Comparison of ENCODE assay signal across 14 cellular contexts in genomic region chr15:96086164-96086563, GRCh38.
"Had no signal": no experiment of that assay in that cellular context is flagged by ENCODE, and none has a peak within 500 bp of the region (broad histone marks: within the 10 kb centered on the region; RNA-seq: fewer than 3 reads in every experiment).

No MANE protein-coding gene starts in this region.

- H3K4me1 Mint-ChIP-seq: naive thymus-derived CD8-positive, alpha-beta T cell had no signal

- H3K9me3 ChIP-seq: neutrophil, ovary, right atrium auricular region had no signal

- H3K4me1 ChIP-seq: right atrium auricular region had no signal

- H3K9me3 Mint-ChIP-seq: effector memory CD8-positive, alpha-beta T cell had no signal

- DNase-seq: effector memory CD8-positive, alpha-beta T cell; erythroblast; foreskin melanocyte; heart left ventricle; hippocampal formation; mesendoderm; naive thymus-derived CD8-positive, alpha-beta T cell; ovary; small intestine; stimulated activated CD4-positive, alpha-beta T cell treated with anti-CD3 and anti-CD28 coated beads, Interleukin-12 subunit alpha, Interleukin-12 subunit beta, amount 100 ng/mL, for 4 hours; stimulated activated naive CD4-positive, alpha-beta T cell treated with Interleukin-2 at 50 U/mL for 16 hours; trophoblast cell had no signal

- H3K4me3 ChIP-seq: heart left ventricle, ovary, right atrium auricular region had no signal

- H3K27me3 ChIP-seq: heart left ventricle, ovary, right atrium auricular region had no signal

- H3K27ac Mint-ChIP-seq: effector memory CD8-positive, alpha-beta T cell; naive thymus-derived CD8-positive, alpha-beta T cell had no signal

- H3K27ac ChIP-seq: heart left ventricle, neutrophil, ovary, right atrium auricular region had no signal

- ATAC-seq: effector memory CD8-positive, alpha-beta T cell; heart left ventricle; naive thymus-derived CD8-positive, alpha-beta T cell had no signal

- H3K36me3 Mint-ChIP-seq: naive thymus-derived CD8-positive, alpha-beta T cell had no signal

- H3K36me3 ChIP-seq: heart left ventricle, neutrophil, ovary, right atrium auricular region had no signal

- H3K4me3 Mint-ChIP-seq: effector memory CD8-positive, alpha-beta T cell; naive thymus-derived CD8-positive, alpha-beta T cell had no signal
